ENCODE assay signal across 8 cellular contexts in the genomic region with DNA sequence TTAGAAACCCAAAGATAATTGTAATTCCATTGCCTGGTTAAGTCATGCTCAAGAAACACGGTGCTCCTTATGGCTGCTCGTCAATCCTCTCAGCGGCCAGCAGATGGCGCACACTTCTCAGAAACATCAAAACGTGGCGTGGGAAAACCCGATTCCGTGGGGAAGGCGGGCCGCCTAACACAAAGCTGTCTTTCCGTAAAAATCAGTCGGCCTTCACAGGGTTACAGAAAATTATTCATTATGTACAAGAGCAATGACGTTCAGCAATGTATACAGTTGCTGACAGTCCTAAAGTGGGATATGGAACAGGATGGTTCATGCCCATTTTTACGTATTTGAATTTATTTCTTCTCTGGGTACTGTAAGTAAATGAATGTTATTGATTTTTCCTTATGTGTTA.
A peak's percentile ranks its signal among the peaks of the same experiment; 100 is the strongest.
DNase-seq lines count a peak whose midpoint lies in the region; ATAC-seq and TF ChIP-seq lines count a peak whose summit lies in the region.

No MANE protein-coding gene starts in this region.

- peak; percentile 36 for DNase-seq in GM12864 (ENCODE audit: low read depth)
- DNase-seq in HFF-Myc (ENCODE audit: extremely low read depth, low read depth) = no peak
- DNase-seq in NCI-H1694 (lab: John Stamatoyannopoulos, UW) = peak; percentile 46
- DNase-seq in chondrocyte (ENCODE audit: low spot score) = no peak
- peak; percentile 69 for DNase-seq in kidney tubule cell (ENCODE audit: low spot score)
- DNase-seq in stimulated activated CD4-positive, alpha-beta T cell treated with anti-CD3 and anti-CD28 coated beads, Interleukin-4, amount 100 ng/mL, for 1 hour = peak; percentile 67

- H3K4me3 Mint-ChIP-seq in chondrocyte (ENCODE audit: unreplicated experiment) = peak overlapping the region; percentile 79

- TF ChIP-seq CTCF in GM12864 (IDR thresholded peaks at IDR 0.05; ENCODE audit: low read depth, low read length, missing control alignments) = peak; percentile 80
- TF ChIP-seq CTCF in HFF-Myc (IDR thresholded peaks at IDR 0.05; ENCODE audit: low read depth, low read length, missing control alignments) = peak; percentile 89
- TF ChIP-seq CTCF in chondrocyte (IDR thresholded peaks at IDR 0.05) = peak; percentile 99

- H3K4me3 ChIP-seq in GM12864 (ENCODE audit: low read depth, low read length) (no peak overlapping the region), HFF-Myc (replicated peaks; ENCODE audit: low read depth, low read length) (no peak overlapping the region)

- no peaks in the 10 kb centered on the region for H3K9me3 Mint-ChIP-seq in chondrocyte (ENCODE audit: low read depth)

- H3K27ac Mint-ChIP-seq in chondrocyte (ENCODE audit: unreplicated experiment) = peak overlapping the region; percentile 62

- peak; percentile 38 to 60 for ATAC-seq in activated CD4-positive, CD25-positive, alpha-beta regulatory T cell treated with anti-CD3 and anti-CD28 coated beads, Interleukin-2, amount 50 U/mL, for 24 hours
- ATAC-seq in HG03521 (IDR thresholded peaks at IDR 0.05; ENCODE audit: unreplicated experiment) = no peak

- H3K27me3 Mint-ChIP-seq in chondrocyte (ENCODE audit: low read depth) = peaks cover 3% of the 10 kb centered on the region

- H3K4me1 Mint-ChIP-seq in chondrocyte (ENCODE audit: low read depth) = peaks cover 19% of the 10 kb centered on the region

- H3K36me3 Mint-ChIP-seq in chondrocyte (ENCODE audit: low read depth) = no peaks in the 10 kb centered on the region

Comparison
In these comparisons a context has a peak if more than half of its experiments do, and no peak if none do; other contexts are left out.
1. DNase-seq: peak in GM12864 (single experiment), NCI-H1694 (single experiment), kidney tubule cell (single experiment) and stimulated activated CD4-positive, alpha-beta T cell treated with anti-CD3 and anti-CD28 coated beads, Interleukin-4, amount 100 ng/mL, for 1 hour (single experiment); none in HFF-Myc (single experiment) and chondrocyte (single experiment).
2. Peak in every context shown above with its lines, with median percentiles within 50 percentile points of each other: CTCF ChIP-seq.